Comparison of ENCODE assay signal across 8 cellular contexts in the genomic region with DNA sequence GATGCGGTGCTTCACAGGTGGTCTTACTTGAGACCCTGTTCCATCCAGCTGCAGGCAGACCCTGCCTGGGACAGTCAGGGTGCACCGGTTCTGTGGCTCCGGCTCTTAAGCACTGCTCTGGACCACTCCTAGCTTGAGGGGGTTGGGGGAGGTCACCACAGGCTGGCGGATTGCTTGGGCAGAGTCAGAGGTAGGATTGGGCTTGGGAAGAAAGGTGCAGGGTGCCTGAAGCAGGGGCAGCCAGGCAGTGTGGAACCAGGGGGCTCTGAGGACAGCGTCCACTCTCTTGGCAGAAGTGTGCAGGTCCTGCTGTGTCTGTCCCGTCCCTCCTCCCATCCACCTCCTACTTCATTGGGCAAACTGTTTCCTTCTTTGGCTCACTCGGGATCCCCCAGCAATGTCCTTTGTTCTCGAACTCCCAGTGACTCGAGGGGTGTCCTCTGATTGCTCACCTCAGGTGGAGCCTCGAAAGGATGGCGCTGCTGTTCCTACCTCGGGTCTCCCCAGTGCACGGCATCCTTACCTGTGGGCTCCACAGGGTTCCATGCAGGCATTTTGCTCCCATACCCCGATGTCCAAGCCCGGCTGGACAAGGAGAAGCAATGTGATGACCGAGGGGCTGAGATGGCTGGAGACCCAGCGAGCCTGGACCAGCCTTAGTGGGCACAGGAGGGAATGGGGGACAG. TPM values are rescaled to one million over a fixed set of nuclear protein-coding genes. Genes with fewer than 3 reads are reported as not detected.
DNase-seq lines count a peak whose midpoint lies in the region; ATAC-seq and TF ChIP-seq lines count a peak whose summit lies in the region.

No MANE protein-coding gene starts in this region.

- H3K4me1 ChIP-seq in A673 (ENCODE audit: insufficient read depth, low read length, poor library complexity, severe bottlenecking) (peaks cover 18% of the 10 kb centered on the region), HUES6 (ENCODE audit: control insufficient read depth, insufficient read depth, low read length) (peaks cover 13% of the 10 kb centered on the region), mucosa of stomach (ENCODE audit: control insufficient read depth, insufficient read depth, low read length) (peaks cover 30% of the 10 kb centered on the region)

- H3K36me3 ChIP-seq in A673 (ENCODE audit: insufficient read depth, low read length, poor library complexity, severe bottlenecking) (peaks cover 5% of the 10 kb centered on the region), HUES6 (ENCODE audit: control insufficient read depth, insufficient read depth, low read length) (peaks cover 15% of the 10 kb centered on the region; the same call in 1 of the 2 replicates), mucosa of stomach (ENCODE audit: control insufficient read depth, insufficient read depth, low read length) (no peaks in the 10 kb centered on the region)

- H3K9me3 ChIP-seq in A673 (ENCODE audit: low read depth, low read length, poor library complexity, severe bottlenecking) (no peaks in the 10 kb centered on the region), HUES6 (ENCODE audit: control insufficient read depth, insufficient read depth, low read depth, low read length) (no peaks in the 10 kb centered on the region), mucosa of stomach (ENCODE audit: control insufficient read depth, low read length) (no peaks in the 10 kb centered on the region)

- TF ChIP-seq CTCF in A673 (conservative IDR thresholded peaks at IDR 0.05; ENCODE audit: low read depth, low read length) (no peak), cardiac fibroblast (IDR thresholded peaks at IDR 0.05; ENCODE audit: low read depth, low read length) (no peak)

- POLR2A ChIA-PET in A673 (lab: Charles Lee; ENCODE audit: low non-redundant PET) = no interaction called here

- intact Hi-C loops in A673 (cut with micrococcal nuclease; ENCODE audit: unreplicated experiment) = no loop called here

- H3K27me3 ChIP-seq in A673 (replicated peaks; ENCODE audit: insufficient read depth, low read depth, low read length, poor library complexity) (no peaks in the 10 kb centered on the region), HUES6 (ENCODE audit: control insufficient read depth, insufficient read depth, low read length) (peaks cover 19% of the 10 kb centered on the region; the same call in 1 of the 2 replicates), mucosa of stomach (ENCODE audit: control insufficient read depth, insufficient read depth, low read length) (no peaks in the 10 kb centered on the region)

- DNase-seq in A673 (ENCODE audit: low spot score) (no peak), cardiac fibroblast (ENCODE audit: low read depth in 2 of 2) (no peak), T1000 (lab: John Stamatoyannopoulos, UW) (no peak), NCI-H2171 treated with DMSO at 0.1 percent for 48 hours (lab: John Stamatoyannopoulos, UW) (no peak)
- DNase-seq in effector CD4-positive, alpha-beta T cell = no peak

- CTCF ChIA-PET in A673 (lab: Charles Lee) = no interaction called here

- H3K4me3 ChIP-seq in A673 (ENCODE audit: low read depth, low read length, poor library complexity, severe bottlenecking) (peak overlapping the region; percentile 99), HUES6 (ENCODE audit: low read depth, low read length) (peak overlapping the region; percentile 83), cardiac fibroblast (replicated peaks in 1 of 2; ENCODE audit: low read depth in 2 of 2, low read length in 2 of 2) (peak overlapping the region; percentile 92 to 97), mucosa of stomach (ENCODE audit: low read length) (peak overlapping the region; percentile 83)

- ATAC-seq in GM18868 (IDR thresholded peaks at IDR 0.05; ENCODE audit: unreplicated experiment) = no peak

- peak overlapping the region; percentile 89 for H3K9ac ChIP-seq in HUES6 (ENCODE audit: low read length)
- H3K9ac ChIP-seq in mucosa of stomach (ENCODE audit: low read length) = peak overlapping the region; percentile 82

- H3K27ac ChIP-seq in A673 (ENCODE audit: low read depth, low read length, poor library complexity, severe bottlenecking) (no peak overlapping the region), HUES6 (ENCODE audit: low read depth, low read length) (no peak overlapping the region)

- no TSS peak for BruUV-seq in A673 (replicated peaks; lab: Mats Ljungman, UMichigan)

RNA-seq across cellular contexts. Expression of gene PDXK, which starts 1.8 kb away (rescaled TPM):
- total RNA-seq in A673 (2021) = 114 and 116 TPM in 2 replicates

RNA-seq across cellular contexts. Expression of gene CSTB, which starts 55.4 kb away (rescaled TPM):
- 44.1 and 55.9 TPM in 2 replicates for total RNA-seq in A673 (2021)
